ENCODE assay signal across 16 cellular contexts in the genomic region with DNA sequence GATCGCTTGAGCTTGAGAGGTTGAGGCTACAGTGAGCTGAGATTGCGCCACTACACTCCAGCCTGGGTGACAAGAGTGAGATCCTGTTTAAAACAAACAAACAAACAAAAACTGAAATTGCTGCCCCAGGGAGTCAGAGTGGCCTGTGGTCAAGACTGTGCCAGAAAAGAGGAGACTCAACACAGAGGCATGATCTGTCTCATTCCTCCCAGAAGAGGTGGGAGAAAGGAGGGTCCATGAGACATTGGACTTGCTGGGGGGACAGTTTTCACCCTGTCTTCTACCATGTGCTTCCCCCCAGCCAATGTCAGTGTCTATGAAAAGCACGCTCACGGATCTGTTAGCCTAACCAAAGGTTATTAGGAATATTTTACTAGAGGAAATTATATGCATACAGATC.
"Had no signal": no experiment of that assay in that cellular context is flagged by ENCODE, and none has a peak within 500 bp of the region (broad histone marks: within the 10 kb centered on the region; RNA-seq: fewer than 3 reads in every experiment).

No MANE protein-coding gene starts in this region.

- H3K4me3 ChIP-seq: pancreas, spleen, testis, upper lobe of left lung had no signal

- H3K27me3 Mint-ChIP-seq: stimulated activated naive CD8-positive, alpha-beta T cell treated with anti-CD3 and anti-CD28 coated beads, Interleukin-15, amount 100 ng/mL, for 72 hours had no signal

- DNase-seq: activated CD4-positive, alpha-beta T cell treated with anti-CD3 and anti-CD28 coated beads for 1 hour; activated CD4-positive, alpha-beta T cell treated with anti-CD3 and anti-CD28 coated beads, Interleukin-2, amount 50 U/mL, for 4 hours; activated naive CD4-positive, alpha-beta T cell; activated naive CD8-positive, alpha-beta T cell treated with anti-CD3 and anti-CD28 coated beads, Interleukin-2, amount 10 ng/mL, durations not matched to agents 7 days and 5 days; activated T-cell treated with anti-CD3 and anti-CD28 coated beads for 4 hours; aorta; foreskin keratinocyte; glutamatergic neuron; pancreas; spleen; stimulated activated naive CD8-positive, alpha-beta T cell treated with anti-CD3 and anti-CD28 coated beads, Interleukin-15, amount 100 ng/mL, for 72 hours; T-helper 9 cell; testis; upper lobe of left lung had no signal

- H3K27ac Mint-ChIP-seq: stimulated activated naive CD8-positive, alpha-beta T cell treated with anti-CD3 and anti-CD28 coated beads, Interleukin-15, amount 100 ng/mL, for 72 hours had no signal

- ATAC-seq: esophagus mucosa; foreskin keratinocyte; pancreas; sciatic nerve; stimulated activated naive CD8-positive, alpha-beta T cell treated with anti-CD3 and anti-CD28 coated beads, Interleukin-15, amount 100 ng/mL, for 72 hours had no signal

- H3K27ac ChIP-seq: foreskin keratinocyte, pancreas, spleen, testis, upper lobe of left lung had no signal

- H3K9me3 Mint-ChIP-seq: activated naive CD8-positive, alpha-beta T cell treated with anti-CD3 and anti-CD28 coated beads, Interleukin-2, amount 10 ng/mL, durations not matched to agents 7 days and 5 days; stimulated activated naive CD8-positive, alpha-beta T cell treated with anti-CD3 and anti-CD28 coated beads, Interleukin-15, amount 100 ng/mL, for 72 hours had no signal

- H3K4me3 Mint-ChIP-seq: activated naive CD8-positive, alpha-beta T cell treated with anti-CD3 and anti-CD28 coated beads, Interleukin-2, amount 10 ng/mL, durations not matched to agents 7 days and 5 days; stimulated activated naive CD8-positive, alpha-beta T cell treated with anti-CD3 and anti-CD28 coated beads, Interleukin-15, amount 100 ng/mL, for 72 hours had no signal

- H3K27me3 ChIP-seq: pancreas, testis had no signal

- H3K36me3 Mint-ChIP-seq: activated naive CD8-positive, alpha-beta T cell treated with anti-CD3 and anti-CD28 coated beads, Interleukin-2, amount 10 ng/mL, durations not matched to agents 7 days and 5 days had no signal

- H3K9me3 ChIP-seq: pancreas, spleen, testis, upper lobe of left lung had no signal
